Comparison of ENCODE assay signal across 13 cellular contexts in the genomic region with DNA sequence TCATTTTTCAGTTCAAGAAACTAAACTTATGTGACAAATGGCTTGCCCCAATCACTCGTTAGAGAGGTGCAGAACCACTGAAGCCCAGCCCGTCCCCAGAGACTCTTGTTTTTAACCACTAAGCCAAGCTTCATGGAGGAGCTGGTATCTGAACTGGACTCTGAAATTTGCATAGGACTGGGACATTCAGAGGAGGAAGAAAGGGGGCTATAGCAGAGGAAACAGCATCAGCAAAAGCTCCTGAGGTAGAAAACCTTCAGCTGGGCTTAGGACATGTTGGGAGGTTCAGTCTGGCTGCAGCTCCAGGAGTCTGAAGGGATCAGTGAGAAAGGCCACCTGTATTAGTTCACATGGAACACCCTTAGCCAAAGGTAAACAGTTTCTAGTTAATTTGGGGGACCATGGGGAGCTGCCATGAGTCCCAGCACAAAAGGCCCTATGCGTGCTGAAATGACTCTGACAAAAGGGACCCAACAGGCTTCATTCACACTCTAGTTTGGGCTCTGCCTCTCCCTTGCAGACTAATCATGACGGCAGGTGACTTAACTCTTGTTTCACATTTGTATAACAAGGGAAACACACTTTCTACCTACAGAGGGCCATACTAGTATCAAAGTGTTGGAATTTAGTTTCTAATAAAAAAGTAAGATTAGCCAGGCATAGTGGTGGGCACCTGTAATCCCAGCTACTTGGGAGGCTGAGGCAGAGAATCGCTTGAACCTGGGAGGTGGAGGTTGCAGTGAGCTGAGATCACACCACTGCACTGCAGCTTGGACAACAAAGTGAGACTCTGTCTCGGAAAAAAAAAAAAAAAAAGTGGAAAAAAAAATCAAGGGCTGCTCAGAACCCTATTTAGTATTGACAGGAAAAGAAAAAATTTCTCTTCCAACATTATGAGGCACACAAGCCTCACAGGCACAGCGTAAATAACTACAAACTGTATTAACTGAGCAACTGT. TPM values are rescaled to one million over a fixed set of nuclear protein-coding genes. Genes with fewer than 3 reads are reported as not detected.
DNase-seq lines count a peak whose midpoint lies in the region; ATAC-seq and TF ChIP-seq lines count a peak whose summit lies in the region.
"Had no signal": no experiment of that assay in that cellular context is flagged by ENCODE, and none has a peak within 500 bp of the region (broad histone marks: within the 10 kb centered on the region; RNA-seq: fewer than 3 reads in every experiment).

No MANE protein-coding gene starts in this region.

- H3K9ac ChIP-seq in OCI-LY3 (ENCODE audit: low read length): peak overlapping the region; percentile 56
- no peak overlapping the region for H3K9ac ChIP-seq in mammary epithelial cell (ENCODE audit: insufficient read depth, low read length)

- CTCF ChIA-PET in mammary epithelial cell (lab: Charles Lee; ENCODE audit: low non-redundant PET): no interaction called here

- H3K4me3 ChIP-seq in OCI-LY3 (ENCODE audit: low read length): peak overlapping the region; percentile 51
- H3K4me3 ChIP-seq in vagina: no peak overlapping the region
- no peak overlapping the region for H3K4me3 ChIP-seq in mammary epithelial cell (replicated peaks in 1 of 3; ENCODE audit: insufficient read depth in 1 of 3, low read depth in 2 of 3, low read length in 3 of 3)
- H3K4me3 ChIP-seq in WERI-Rb-1 (ENCODE audit: low read depth, low read length): no peak overlapping the region
- H3K4me3 ChIP-seq: heart right ventricle had no signal

- H2AFZ ChIP-seq in OCI-LY3 (ENCODE audit: low read depth, low read length) (no peak overlapping the region), mammary epithelial cell (ENCODE audit: low read depth, low read length) (no peak overlapping the region)

- 76% methylated on average over 4 of the region's 7 CpGs for WGBS in mammary epithelial cell (ENCODE audit: low coverage, missing lambda C conversion rate)

- no peaks in the 10 kb centered on the region for H4K20me1 ChIP-seq in OCI-LY3 (ENCODE audit: insufficient read depth, low read length)
- H4K20me1 ChIP-seq in mammary epithelial cell (ENCODE audit: insufficient read depth, low read length): no peaks in the 10 kb centered on the region

- no peak for TF ChIP-seq CTCF in GM10266 (IDR thresholded peaks at IDR 0.05; ENCODE audit: control insufficient read depth, insufficient read depth, low read depth, missing control alignments)
- TF ChIP-seq CTCF in OCI-LY3 (IDR thresholded peaks at IDR 0.05; ENCODE audit: low read depth, low read length): no peak
- no peak for TF ChIP-seq CTCF in vagina (IDR thresholded peaks at IDR 0.05)
- no peak for TF ChIP-seq CTCF in mammary epithelial cell (conservative IDR thresholded peaks at IDR 0.05 in 1 of 2, IDR thresholded peaks at IDR 0.05 in 1 of 2; ENCODE audit: extremely low read depth in 1 of 2, insufficient read depth in 1 of 2, low read depth in 1 of 2, low read length in 2 of 2)
- no peak for TF ChIP-seq CTCF in WERI-Rb-1 (IDR thresholded peaks at IDR 0.05; ENCODE audit: low read depth, low read length)

- H3K4me2 ChIP-seq in OCI-LY3 (ENCODE audit: low read length) (peak overlapping the region; percentile 57), mammary epithelial cell (ENCODE audit: insufficient read depth, low read depth, low read length) (no peak overlapping the region)

- peak overlapping the region; percentile 90 for H3K27ac ChIP-seq in OCI-LY3 (ENCODE audit: low read length)
- no peak overlapping the region for H3K27ac ChIP-seq in vagina
- no peak overlapping the region for H3K27ac ChIP-seq in mammary epithelial cell (ENCODE audit: insufficient read depth, low read depth, low read length)
- no peak overlapping the region for H3K27ac ChIP-seq in WERI-Rb-1
- H3K27ac ChIP-seq: heart right ventricle had no signal

- intact Hi-C loops in vagina (cut with DNase I): no loop called here
- intact Hi-C loops in mammary epithelial cell (cut with micrococcal nuclease): no loop called here

- peaks cover 50% of the 10 kb centered on the region for H3K4me1 ChIP-seq in OCI-LY3 (ENCODE audit: low read length)
- H3K4me1 ChIP-seq in vagina: no peaks in the 10 kb centered on the region
- no peaks in the 10 kb centered on the region for H3K4me1 ChIP-seq in mammary epithelial cell (ENCODE audit: insufficient read depth, low read length)
- H3K4me1 ChIP-seq: heart right ventricle had no signal

- BruUV-seq in mammary epithelial cell (replicated peaks; lab: Mats Ljungman, UMichigan): no TSS peak

- in situ Hi-C loops in mammary epithelial cell (cut with MboI; ENCODE audit: low sequenced_read_pairs in 2 of 2): no loop called here

- H3K79me2 ChIP-seq in OCI-LY3 (ENCODE audit: low read length) (peaks cover 13% of the 10 kb centered on the region), mammary epithelial cell (ENCODE audit: insufficient read depth, low read length) (no peaks in the 10 kb centered on the region)

- H3K36me3 ChIP-seq in OCI-LY3 (replicated peaks; ENCODE audit: low read depth, low read length) (peaks cover 40% of the 10 kb centered on the region), vagina (no peaks in the 10 kb centered on the region), mammary epithelial cell (ENCODE audit: insufficient read depth, low read length) (no peaks in the 10 kb centered on the region), WERI-Rb-1 (peaks cover 75% of the 10 kb centered on the region)
- H3K36me3 ChIP-seq: heart right ventricle had no signal

- ATAC-seq in GM19467 (IDR thresholded peaks at IDR 0.05; ENCODE audit: unreplicated experiment) (peak; percentile 82), HG02973 (IDR thresholded peaks at IDR 0.05; ENCODE audit: unreplicated experiment) (peak; percentile 77)
- ATAC-seq: heart right ventricle, PC-3 had no signal

- H3K27me3 ChIP-seq in OCI-LY3 (ENCODE audit: low read depth, low read length): no peaks in the 10 kb centered on the region
- no peaks in the 10 kb centered on the region for H3K27me3 ChIP-seq in vagina
- no peaks in the 10 kb centered on the region for H3K27me3 ChIP-seq in mammary epithelial cell (ENCODE audit: insufficient read depth, low read length)
- H3K27me3 ChIP-seq in WERI-Rb-1 (ENCODE audit: insufficient read depth, low read depth, severe bottlenecking): no peaks in the 10 kb centered on the region
- H3K27me3 ChIP-seq: heart right ventricle had no signal

- dilution Hi-C loops in mammary epithelial cell (cut with HindIII; ENCODE audit: low sequenced_read_pairs): no loop called here

- DNase-seq in GM10266 (ENCODE audit: extremely low spot score) (peak; percentile 53), vagina (ENCODE audit: extremely low spot score in 2 of 2) (no peak), mammary epithelial cell (no peak), WERI-Rb-1 (no peak)
- DNase-seq in activated effector memory CD4-positive, alpha-beta T cell treated with anti-CD3 and anti-CD28 coated beads, Interleukin-2, amount 50 U/mL, for 16 hours: no peak
- DNase-seq: ACHN; activated CD4-positive, CD25-positive, alpha-beta regulatory T cell; heart right ventricle; NCI-H1092 treated with DMSO at 0.1 percent for 48 hours; PC-3 had no signal

- TF ChIP-seq POLR2A in vagina (IDR thresholded peaks at IDR 0.05): no peak

- H3K9me3 ChIP-seq in OCI-LY3 (ENCODE audit: insufficient read depth, low read length): peaks cover 25% of the 10 kb centered on the region; the same call in 1 of the 2 replicates
- no peaks in the 10 kb centered on the region for H3K9me3 ChIP-seq in vagina
- H3K9me3 ChIP-seq in mammary epithelial cell (replicated peaks; ENCODE audit: insufficient read depth, low read length): no peaks in the 10 kb centered on the region
- peaks cover 18% of the 10 kb centered on the region for H3K9me3 ChIP-seq in WERI-Rb-1 (ENCODE audit: severe bottlenecking)

RNA-seq across cellular contexts. Expression of a gene that starts 10.2 kb away (rescaled TPM):
- total RNA-seq in vagina: 14.0 TPM
- 10 to 100 TPM in 1 of 2 donors, 1 to 10 TPM in 1; 3.7 to 11.8 TPM for total RNA-seq in mammary epithelial cell
- polyA plus RNA-seq in mammary epithelial cell: 3.9 TPM
- 12.2 TPM for polyA minus RNA-seq in mammary epithelial cell

RNA-seq across cellular contexts. Expression of a gene that starts 26.5 kb away (rescaled TPM):
- 70.7 TPM for total RNA-seq in vagina
- 100 to 1,000 TPM in 1 of 2 donors, 10 to 100 TPM in 1; 69.7 to 135 TPM for total RNA-seq in mammary epithelial cell
- 170 TPM for polyA plus RNA-seq in mammary epithelial cell
- 36.0 TPM for polyA minus RNA-seq in mammary epithelial cell
